Comparison of ENCODE assay signal across 22 cellular contexts in the genomic region with DNA sequence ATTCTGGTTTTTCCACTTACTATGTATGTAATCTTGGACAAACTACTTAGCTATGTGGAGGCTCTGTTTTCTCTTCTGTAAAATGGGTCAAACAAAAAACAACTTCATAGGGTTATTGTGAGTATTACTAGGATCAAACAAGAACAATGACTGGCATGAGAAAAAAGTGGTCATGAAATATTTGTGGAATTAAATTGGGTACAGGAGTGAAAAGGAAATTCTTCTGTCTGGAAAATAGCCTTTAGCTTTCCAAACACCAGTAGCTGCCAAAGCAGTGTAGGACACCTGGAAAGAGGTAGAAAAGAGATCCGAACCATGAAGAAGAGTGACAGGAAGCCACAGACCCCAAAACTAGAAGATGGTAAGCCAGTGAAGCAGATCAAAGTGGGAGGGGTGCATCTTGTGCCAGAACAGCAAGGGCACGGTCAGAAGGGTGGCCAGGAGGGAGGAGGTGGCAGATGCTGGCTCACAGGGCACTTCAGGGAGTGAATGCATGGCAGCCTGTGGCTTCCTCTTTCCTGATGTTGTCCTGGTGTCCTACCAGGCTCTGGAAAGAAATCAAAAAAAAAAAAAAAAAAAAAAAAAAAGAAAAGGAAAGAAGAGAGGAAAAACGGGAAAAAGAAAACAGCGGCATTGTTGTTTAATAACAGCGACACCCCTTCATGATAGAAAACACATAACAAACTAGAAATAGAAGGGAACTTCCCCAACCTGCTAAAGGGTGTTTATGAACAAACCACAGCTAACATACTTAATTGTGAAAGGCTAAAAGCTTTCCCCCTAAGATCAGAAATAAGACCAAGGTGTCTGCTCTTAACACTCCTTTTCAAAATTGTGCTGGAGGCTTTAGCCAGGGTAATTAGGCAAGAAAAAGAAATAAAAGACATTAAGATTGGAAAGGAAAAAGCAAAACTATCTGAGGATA.
A peak's percentile ranks its signal among the peaks of the same experiment; 100 is the strongest.
DNase-seq lines count a peak whose midpoint lies in the region; ATAC-seq lines count a peak whose summit lies in the region.
"Had no signal": no experiment of that assay in that cellular context is flagged by ENCODE, and none has a peak within 500 bp of the region (broad histone marks: within the 10 kb centered on the region; RNA-seq: fewer than 3 reads in every experiment).

No MANE protein-coding gene starts in this region.

- H3K9ac ChIP-seq in BLaER1 treated with 17β-estradiol and CSF1 and Interleukin-3, amounts not matched to agents 10 nM and 100 nM, result no peak overlapping the region
- no peak overlapping the region for H3K9ac ChIP-seq in neuronal stem cell (ENCODE audit: low read depth, low read length, poor library complexity)
- H3K9ac ChIP-seq: SK-N-SH had no signal

- H2AK5ac ChIP-seq in neuronal stem cell (ENCODE audit: low read depth, low read length), result no peak overlapping the region

- no peak overlapping the region for H2BK12ac ChIP-seq in neuronal stem cell (ENCODE audit: low read length)

- no peak overlapping the region for H3K4me3 Mint-ChIP-seq in stimulated activated effector memory CD8-positive, alpha-beta T cell treated with anti-CD3 and anti-CD28 coated beads, Interleukin-12 subunit alpha, Interleukin-12 subunit beta, amount 100 ng/mL, for 72 hours
- no peak overlapping the region for H3K4me3 Mint-ChIP-seq in activated CD4-positive, alpha-beta T cell treated with anti-CD3 and anti-CD28 coated beads, Interleukin-2, amount 10 ng/mL, durations not matched to agents 24 days and 14 days
- H3K4me3 Mint-ChIP-seq: T-cell had no signal

- H2BK5ac ChIP-seq in neuronal stem cell (ENCODE audit: low read length), result no peak overlapping the region

- H2AFZ ChIP-seq in neuronal stem cell (ENCODE audit: low read length), result no peak overlapping the region

- no CpG with 5 or more reads among the region's 5 CpGs for WGBS in neuronal stem cell (ENCODE audit: extremely low coverage in 2 of 2, insufficient read length in 2 of 2, insufficient replicate concordance in 1 of 2), 2 donors

- H3K36me3 Mint-ChIP-seq in stimulated activated effector memory CD8-positive, alpha-beta T cell treated with anti-CD3 and anti-CD28 coated beads, Interleukin-12 subunit alpha, Interleukin-12 subunit beta, amount 100 ng/mL, for 72 hours, result no peaks in the 10 kb centered on the region
- no peaks in the 10 kb centered on the region for H3K36me3 Mint-ChIP-seq in activated CD4-positive, alpha-beta T cell treated with anti-CD3 and anti-CD28 coated beads, Interleukin-2, amount 10 ng/mL, durations not matched to agents 24 days and 14 days (ENCODE audit: low read depth)
- H3K36me3 Mint-ChIP-seq: T-cell had no signal

- peaks cover 14% of the 10 kb centered on the region for H3K9me3 Mint-ChIP-seq in stimulated activated effector memory CD8-positive, alpha-beta T cell treated with anti-CD3 and anti-CD28 coated beads, Interleukin-12 subunit alpha, Interleukin-12 subunit beta, amount 100 ng/mL, for 72 hours
- peaks cover 7% of the 10 kb centered on the region for H3K9me3 Mint-ChIP-seq in activated CD4-positive, alpha-beta T cell treated with anti-CD3 and anti-CD28 coated beads, Interleukin-2, amount 10 ng/mL, durations not matched to agents 24 days and 14 days

- no peak overlapping the region for H3K27ac Mint-ChIP-seq in stimulated activated effector memory CD8-positive, alpha-beta T cell treated with anti-CD3 and anti-CD28 coated beads, Interleukin-12 subunit alpha, Interleukin-12 subunit beta, amount 100 ng/mL, for 72 hours
- H3K27ac Mint-ChIP-seq in activated CD4-positive, alpha-beta T cell treated with anti-CD3 and anti-CD28 coated beads, Interleukin-2, amount 10 ng/mL, durations not matched to agents 24 days and 14 days, result no peak overlapping the region
- H3K27ac Mint-ChIP-seq: T-cell had no signal

- no peak overlapping the region for H4K8ac ChIP-seq in neuronal stem cell (ENCODE audit: low read depth, low read length)

- H2BK15ac ChIP-seq in neuronal stem cell (ENCODE audit: low read length), result no peak overlapping the region

- no peaks in the 10 kb centered on the region for H3K36me3 ChIP-seq in BLaER1 treated with 17β-estradiol and CSF1 and Interleukin-3, amounts not matched to agents 10 nM and 100 nM
- H3K36me3 ChIP-seq in neuronal stem cell (replicated peaks in 1 of 2; ENCODE audit: control insufficient read depth in 2 of 2, insufficient read depth in 2 of 2, low read length in 2 of 2), result no peaks in the 10 kb centered on the region

- H3K4me1 ChIP-seq in BLaER1 treated with 17β-estradiol and CSF1 and Interleukin-3, amounts not matched to agents 10 nM and 100 nM, result peaks cover 23 to 33% (median 28%) of the 10 kb centered on the region in 10 experiments
- peaks cover 0 to 3% of the 10 kb centered on the region in 2 donors for H3K4me1 ChIP-seq in neuronal stem cell (ENCODE audit: control insufficient read depth in 2 of 2, insufficient read depth in 1 of 2, low read depth in 1 of 2, low read length in 2 of 2)
- H3K4me1 ChIP-seq: A549 had no signal

- no peaks in the 10 kb centered on the region for H3K4me1 Mint-ChIP-seq in stimulated activated effector memory CD8-positive, alpha-beta T cell treated with anti-CD3 and anti-CD28 coated beads, Interleukin-12 subunit alpha, Interleukin-12 subunit beta, amount 100 ng/mL, for 72 hours
- no peaks in the 10 kb centered on the region for H3K4me1 Mint-ChIP-seq in activated CD4-positive, alpha-beta T cell treated with anti-CD3 and anti-CD28 coated beads, Interleukin-2, amount 10 ng/mL, durations not matched to agents 24 days and 14 days
- H3K4me1 Mint-ChIP-seq: T-cell had no signal

- H3K4me3 ChIP-seq in BLaER1 treated with 17β-estradiol and CSF1 and Interleukin-3, amounts not matched to agents 10 nM and 100 nM, result no peak overlapping the region
- no peak overlapping the region for H3K4me3 ChIP-seq in neuronal stem cell (ENCODE audit: low read length in 2 of 2)
- H3K4me3 ChIP-seq: A549, GM12878 had no signal

- peak overlapping the region in 5 of 11 experiments; percentile 1 to 46 (median 32); a peak in 5 of 22 replicates for H3K27ac ChIP-seq in BLaER1 treated with 17β-estradiol and CSF1 and Interleukin-3, amounts not matched to agents 10 nM and 100 nM
- no peak overlapping the region for H3K27ac ChIP-seq in neuronal stem cell (replicated peaks; ENCODE audit: low read length)
- H3K27ac ChIP-seq: A549 had no signal

- peak overlapping the region; percentile 27 for H3K23ac ChIP-seq in neuronal stem cell (ENCODE audit: low read depth, low read length, poor library complexity)

- DNase-seq in GF-D8 (lab: John Stamatoyannopoulos, UW) (peak; percentile 36), Kasumi-1 (lab: John Stamatoyannopoulos, UW) (peak; percentile 25 to 29), neuronal stem cell (ENCODE audit: low spot score) (no peak)
- no peak for DNase-seq in activated naive CD4-positive, alpha-beta T cell treated with anti-CD3 and anti-CD28 coated beads, Interleukin-2, amount 50 U/mL, for 16 hours
- no peak for DNase-seq in stimulated activated effector memory CD8-positive, alpha-beta T cell treated with anti-CD3 and anti-CD28 coated beads, Interleukin-12 subunit alpha, Interleukin-12 subunit beta, amount 100 ng/mL, for 72 hours (ENCODE audit: low spot score in 2 of 2)
- DNase-seq in activated CD4-positive, alpha-beta T cell treated with anti-CD3 and anti-CD28 coated beads, Interleukin-2, amount 10 ng/mL, durations not matched to agents 24 days and 14 days, result no peak
- DNase-seq: AML-193, DMS53, GOT3, HCEC 1CT, IMR-90, MM.1S, NCI-H2029, NCI-H446, NCI-H524 treated with DMSO at 0.1 percent for 48 hours, NCI-H774, SIG-M5, SK-N-SH, T-cell had no signal

- H3K14ac ChIP-seq in neuronal stem cell (ENCODE audit: low read length), result no peak overlapping the region

- no peaks in the 10 kb centered on the region for H4K20me1 ChIP-seq in BLaER1 treated with 17β-estradiol and CSF1 and Interleukin-3, amounts not matched to agents 10 nM and 100 nM

- no peak for ATAC-seq in stimulated activated effector memory CD8-positive, alpha-beta T cell treated with anti-CD3 and anti-CD28 coated beads, Interleukin-12 subunit alpha, Interleukin-12 subunit beta, amount 100 ng/mL, for 72 hours
- ATAC-seq: A549, GM12878, T-cell had no signal

- peaks cover 6% of the 10 kb centered on the region for H3K27me3 Mint-ChIP-seq in activated CD4-positive, alpha-beta T cell treated with anti-CD3 and anti-CD28 coated beads, Interleukin-2, amount 10 ng/mL, durations not matched to agents 24 days and 14 days

- no peak overlapping the region for H3K18ac ChIP-seq in neuronal stem cell (ENCODE audit: low read length)

- no peaks in the 10 kb centered on the region for H3K79me1 ChIP-seq in neuronal stem cell (ENCODE audit: low read depth, low read length)

- H3K4me2 ChIP-seq in BLaER1 treated with 17β-estradiol and CSF1 and Interleukin-3, amounts not matched to agents 10 nM and 100 nM, result peak overlapping the region; percentile 34 to 76 (median 55); a peak in 21 of 22 replicates
- no peak overlapping the region for H3K4me2 ChIP-seq in neuronal stem cell (ENCODE audit: insufficient read depth, low read length, poor library complexity, severe bottlenecking)
- H3K4me2 ChIP-seq: A549, SK-N-SH had no signal

- no peak overlapping the region for H4K91ac ChIP-seq in neuronal stem cell (ENCODE audit: low read depth, low read length, poor library complexity)

- no peak overlapping the region for H3K4ac ChIP-seq in neuronal stem cell (ENCODE audit: low read length)

- no peak overlapping the region for H2BK120ac ChIP-seq in neuronal stem cell (ENCODE audit: low read depth, low read length)

- intact Hi-C loops in activated CD4-positive, alpha-beta T cell treated with anti-CD3 and anti-CD28 coated beads, Interleukin-2, amount 10 ng/mL, durations not matched to agents 24 days and 14 days (cut with micrococcal nuclease), result no loop called here

- H3K9me3 ChIP-seq in BLaER1 treated with 17β-estradiol and CSF1 and Interleukin-3, amounts not matched to agents 10 nM and 100 nM (replicated peaks in 1 of 11), result peaks cover 10 to 21% (median 16%) of the 10 kb centered on the region in 11 experiments
- H3K9me3 ChIP-seq in neuronal stem cell (replicated peaks in 1 of 2; ENCODE audit: control insufficient read depth in 2 of 2, insufficient read depth in 1 of 2, low read depth in 1 of 2, low read length in 2 of 2), result no peaks in the 10 kb centered on the region
- H3K9me3 ChIP-seq: A549, SK-N-SH had no signal

- no peaks in the 10 kb centered on the region for H3K27me3 ChIP-seq in BLaER1 treated with 17β-estradiol and CSF1 and Interleukin-3, amounts not matched to agents 10 nM and 100 nM
- peaks cover 0 to 48% (median 0%) of the 10 kb centered on the region in 3 experiments for H3K27me3 ChIP-seq in neuronal stem cell (ENCODE audit: control insufficient read depth in 3 of 3, insufficient read depth in 3 of 3, low read depth in 1 of 3, low read length in 3 of 3)

Comparison
In these comparisons a context has a peak if more than half of its experiments do, and no peak if none do; other contexts are left out.
1. DNase-seq: peak in GF-D8 (single experiment) and Kasumi-1 (2 of 2); none in neuronal stem cell (single experiment), activated naive CD4-positive, alpha-beta T cell treated with anti-CD3 and anti-CD28 coated beads, Interleukin-2, amount 50 U/mL, for 16 hours (single experiment), stimulated activated effector memory CD8-positive, alpha-beta T cell treated with anti-CD3 and anti-CD28 coated beads, Interleukin-12 subunit alpha, Interleukin-12 subunit beta, amount 100 ng/mL, for 72 hours (0 of 2) and activated CD4-positive, alpha-beta T cell treated with anti-CD3 and anti-CD28 coated beads, Interleukin-2, amount 10 ng/mL, durations not matched to agents 24 days and 14 days (single experiment).